Comparison of ENCODE assay signal across 8 cellular contexts in the genomic region with DNA sequence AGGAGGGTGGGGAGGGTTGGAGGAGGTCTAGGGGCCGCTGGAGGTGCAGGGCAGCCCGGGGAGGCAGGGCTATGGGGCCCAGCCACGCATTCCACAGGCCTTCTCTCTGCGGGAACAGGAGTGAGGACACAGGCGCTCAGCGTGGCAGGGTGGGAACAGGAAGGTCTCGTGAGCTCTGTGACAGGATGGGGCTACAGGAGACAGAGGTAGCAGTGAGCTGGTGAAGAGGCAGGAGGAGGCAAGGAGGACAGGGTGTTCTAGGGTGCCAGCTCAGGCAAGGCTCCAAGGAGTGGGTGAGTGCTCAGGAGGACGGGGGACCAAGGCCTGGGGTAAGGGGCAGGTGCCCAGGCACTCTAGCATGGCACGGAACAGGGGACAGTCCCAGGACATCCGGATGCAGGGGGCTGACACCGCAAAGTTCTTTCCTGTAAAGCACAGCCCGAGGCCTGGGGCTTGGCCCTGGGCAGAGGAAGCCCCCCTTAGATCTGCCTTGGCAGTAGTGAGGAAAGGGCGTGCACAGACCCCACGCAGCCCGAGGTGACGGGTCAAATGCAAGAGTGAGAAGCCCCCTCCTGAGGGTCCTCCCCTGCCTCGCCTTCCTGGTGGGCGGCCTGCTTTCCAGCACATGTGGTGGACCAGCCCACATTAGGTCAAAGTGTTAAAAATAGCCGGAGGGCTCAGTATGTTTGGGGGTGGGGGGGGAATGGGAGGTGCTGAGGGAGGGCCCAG. TPM values are rescaled to one million over a fixed set of nuclear protein-coding genes. Genes with fewer than 3 reads are reported as not detected.
DNase-seq lines count a peak whose midpoint lies in the region; ATAC-seq lines count a peak whose summit lies in the region.

No MANE protein-coding gene starts in this region.

- peak overlapping the region; percentile 99 for H3K9ac ChIP-seq in adipocyte (ENCODE audit: low read length)

- ATAC-seq in left ventricle myocardium superior (peak; percentile 19), sciatic nerve (peak; percentile 2), HG03432 (IDR thresholded peaks at IDR 0.05; ENCODE audit: unreplicated experiment) (no peak)

- intact Hi-C loops in left ventricle myocardium superior (cut with micrococcal nuclease) (no loop called here), sciatic nerve (cut with DNase I) (loop anchor here (2.0 to 5.0 kb wide), 2 partner anchors 36 to 93 kb away; a partner anchor contains a TSS)

- DNase-seq in AG08396 (ENCODE audit: low spot score) (peak; percentile 58), KG1 (lab: John Stamatoyannopoulos, UW) (peak; percentile 44), adipocyte (ENCODE audit: low read depth) (peak; percentile 21), left ventricle myocardium superior (peak; percentile 64), sciatic nerve (ENCODE audit: low spot score) (peak; percentile 80), SHP77 (lab: John Stamatoyannopoulos, UW) (no peak), MV-4-11 (lab: John Stamatoyannopoulos, UW) (no peak)

- peaks cover 57% of the 10 kb centered on the region for H3K4me1 ChIP-seq in adipocyte (ENCODE audit: control insufficient read depth, insufficient read depth, low read length)

- H3K4me3 ChIP-seq in adipocyte (ENCODE audit: low read length) = peak overlapping the region; percentile 79

- no peaks in the 10 kb centered on the region for H3K9me3 ChIP-seq in adipocyte (ENCODE audit: control insufficient read depth, low read length)

- no peaks in the 10 kb centered on the region for H3K27me3 ChIP-seq in adipocyte (replicated peaks; ENCODE audit: control insufficient read depth, insufficient read depth, low read length)

- peaks cover 10% of the 10 kb centered on the region for H3K36me3 ChIP-seq in adipocyte (ENCODE audit: control insufficient read depth, insufficient read depth, low read length, severe bottlenecking)

RNA-seq across cellular contexts. Expression of a gene that starts 4.7 kb away (rescaled TPM):
- 508 TPM for total RNA-seq in left ventricle myocardium superior
- 1,255 TPM for total RNA-seq in sciatic nerve

RNA-seq across cellular contexts. Expression of a gene that starts 31.4 kb away (rescaled TPM):
- 9.7 TPM for total RNA-seq in left ventricle myocardium superior
- 65.9 TPM for total RNA-seq in sciatic nerve

RNA-seq across cellular contexts. Expression of a gene that starts 35.4 kb away (rescaled TPM):
- total RNA-seq in left ventricle myocardium superior = 4.6 TPM
- total RNA-seq in sciatic nerve = 12.0 TPM

Comparison
In these comparisons a context has a peak if more than half of its experiments do, and no peak if none do; other contexts are left out.
1. DNase-seq: peak in AG08396 (single experiment), KG1 (single experiment), adipocyte (single experiment), left ventricle myocardium superior (single experiment) and sciatic nerve (single experiment); none in SHP77 (0 of 2) and MV-4-11 (single experiment).